Comparison of ENCODE assay signal across 2 cellular contexts in the genomic region with DNA sequence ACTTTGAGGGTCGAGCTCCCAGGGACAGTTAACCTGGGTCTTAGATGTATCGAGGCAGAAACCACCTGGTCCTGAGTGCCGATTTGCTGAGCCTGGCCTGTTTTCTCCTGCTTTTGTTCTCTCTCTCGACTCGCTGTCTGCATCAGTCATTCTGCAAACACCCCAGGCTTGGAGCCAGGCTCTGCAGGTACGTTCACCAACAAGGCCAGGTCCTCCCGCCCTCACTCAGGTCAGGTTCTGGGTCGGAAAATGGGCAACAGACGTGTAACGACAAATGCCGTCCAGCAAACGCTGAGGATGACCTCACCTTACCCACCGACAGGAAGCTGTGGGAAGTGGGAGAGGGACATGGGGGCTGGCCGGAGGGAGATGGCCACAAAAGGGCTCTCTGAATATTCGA.
TF ChIP-seq lines count a peak whose summit lies in the region.

No MANE protein-coding gene starts in this region.

TF ChIP-seq in IMR-90, 13 proteins besides CTCF, POLR2A, EP300 and RAD21:
- TF ChIP-seq CEBPB (IDR thresholded peaks at IDR 0.05; ENCODE audit: low read depth, low read length), result no peak
- no peak for TF ChIP-seq MXI1 (IDR thresholded peaks at IDR 0.05; ENCODE audit: borderline replicate concordance, low read depth, low read length)
- no peak for TF ChIP-seq CHD1 (IDR thresholded peaks at IDR 0.05; ENCODE audit: low read depth, low read length)
- TF ChIP-seq RCOR1 (IDR thresholded peaks at IDR 0.05; ENCODE audit: insufficient replicate concordance, low read length), result no peak
- TF ChIP-seq MAFK (IDR thresholded peaks at IDR 0.05; ENCODE audit: low read depth, low read length), result no peak
- no peak for TF ChIP-seq RFX5 (IDR thresholded peaks at IDR 0.05; ENCODE audit: low read depth, low read length)
- TF ChIP-seq FOS (IDR thresholded peaks at IDR 0.05; ENCODE audit: low read depth, low read length), result no peak
- no peak for TF ChIP-seq MAZ (IDR thresholded peaks at IDR 0.05; ENCODE audit: borderline replicate concordance, low read depth, low read length)
- no peak for TF ChIP-seq ELK1 (IDR thresholded peaks at IDR 0.05; ENCODE audit: borderline replicate concordance, low read depth, low read length)
- TF ChIP-seq BHLHE40 (IDR thresholded peaks at IDR 0.05; ENCODE audit: low read depth, low read length), result no peak
- no peak for TF ChIP-seq NFE2L2 (IDR thresholded peaks at IDR 0.05; ENCODE audit: low read depth, low read length)
- TF ChIP-seq USF2 (IDR thresholded peaks at IDR 0.05; ENCODE audit: low read depth, low read length), result no peak
- TF ChIP-seq SMC3 (IDR thresholded peaks at IDR 0.05; ENCODE audit: low read depth, low read length), result no peak

TF ChIP-seq in H1, 55 proteins besides CTCF, POLR2A, EP300 and RAD21:
- no peak for TF ChIP-seq TAF7 (optimal IDR thresholded peaks at IDR 0.05; ENCODE audit: borderline replicate concordance, low read depth, low read length)
- no peak for TF ChIP-seq EZH2 (IDR thresholded peaks at IDR 0.05; ENCODE audit: low read depth, low read length, severe bottlenecking)
- TF ChIP-seq KDM5A (IDR thresholded peaks at IDR 0.05; ENCODE audit: low read length), result no peak
- TF ChIP-seq FOSL1 (IDR thresholded peaks at IDR 0.05; ENCODE audit: insufficient read depth, low read depth, low read length), result no peak
